ENCODE assay signal across 19 cellular contexts in the genomic region with DNA sequence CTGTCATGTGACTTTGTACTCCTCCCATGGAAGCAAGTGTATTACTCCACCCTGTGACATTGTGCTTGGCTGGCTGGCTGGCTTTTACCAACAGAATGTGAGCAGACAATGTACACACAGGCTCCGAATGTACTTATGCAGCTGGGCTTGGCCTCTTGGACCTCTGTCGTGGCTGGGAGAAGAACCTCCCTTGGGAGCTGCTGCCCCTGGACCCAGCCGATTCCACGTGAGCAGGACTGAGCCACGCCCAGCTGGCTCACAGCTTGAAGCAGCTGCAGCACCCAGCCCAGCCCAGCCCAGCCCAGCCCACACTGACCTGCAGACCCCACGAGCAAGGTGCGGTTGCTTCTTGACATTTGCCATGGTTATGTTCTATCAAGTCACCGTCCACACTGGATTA.
DNase-seq lines count a peak whose midpoint lies in the region; ATAC-seq and TF ChIP-seq lines count a peak whose summit lies in the region.
"Had no signal": no experiment of that assay in that cellular context is flagged by ENCODE, and none has a peak within 500 bp of the region (broad histone marks: within the 10 kb centered on the region; RNA-seq: fewer than 3 reads in every experiment).

No MANE protein-coding gene starts in this region.

- H3K4me3 ChIP-seq in BLaER1 treated with 17β-estradiol and CSF1 and Interleukin-3, amounts not matched to agents 10 nM and 100 nM = no peak overlapping the region
- H3K4me3 ChIP-seq in hepatocyte = no peak overlapping the region
- no peak overlapping the region for H3K4me3 ChIP-seq in neuronal stem cell (ENCODE audit: low read length in 2 of 2)
- H3K4me3 ChIP-seq in thyroid gland (replicated peaks in 1 of 3) = no peak overlapping the region
- H3K4me3 ChIP-seq in mesendoderm (ENCODE audit: low read length) = no peak overlapping the region
- H3K4me3 ChIP-seq in GM23338 = no peak overlapping the region
- H3K4me3 ChIP-seq: GM12878, GM23248 had no signal

- no peaks in the 10 kb centered on the region for H3K36me3 ChIP-seq in BLaER1 treated with 17β-estradiol and CSF1 and Interleukin-3, amounts not matched to agents 10 nM and 100 nM
- H3K36me3 ChIP-seq in hepatocyte (replicated peaks; ENCODE audit: insufficient read depth, low read depth) (no peaks in the 10 kb centered on the region), neuronal stem cell (replicated peaks in 1 of 2; ENCODE audit: control insufficient read depth in 2 of 2, insufficient read depth in 2 of 2, low read length in 2 of 2) (no peaks in the 10 kb centered on the region), thyroid gland (no peaks in the 10 kb centered on the region), mesendoderm (ENCODE audit: control insufficient read depth, insufficient read depth, low read length) (no peaks in the 10 kb centered on the region), GM23338 (ENCODE audit: insufficient read depth) (no peaks in the 10 kb centered on the region)

- no peak overlapping the region for H3K4me3 Mint-ChIP-seq in GM23338
- H3K4me3 Mint-ChIP-seq: B cell; CD4-positive, alpha-beta memory T cell; H9 had no signal

- no peak overlapping the region for H3K27ac ChIP-seq in BLaER1 treated with 17β-estradiol and CSF1 and Interleukin-3, amounts not matched to agents 10 nM and 100 nM
- H3K27ac ChIP-seq in hepatocyte (no peak overlapping the region), neuronal stem cell (replicated peaks; ENCODE audit: low read length) (no peak overlapping the region), thyroid gland (no peak overlapping the region), mesendoderm (ENCODE audit: low read depth, low read length) (no peak overlapping the region), GM23338 (ENCODE audit: low read depth) (no peak overlapping the region)
- H3K27ac ChIP-seq: GM23248 had no signal

- H3K27me3 ChIP-seq in BLaER1 treated with 17β-estradiol and CSF1 and Interleukin-3, amounts not matched to agents 10 nM and 100 nM = peaks cover 0 to 12% (median 0%) of the 10 kb centered on the region in 11 experiments; a peak in 3 of 22 replicates
- H3K27me3 ChIP-seq in hepatocyte (peaks cover 2% of the 10 kb centered on the region), neuronal stem cell (ENCODE audit: control insufficient read depth in 3 of 3, insufficient read depth in 3 of 3, low read depth in 1 of 3, low read length in 3 of 3) (peaks cover 0 to 4% (median 2%) of the 10 kb centered on the region in 3 experiments), thyroid gland (no peaks in the 10 kb centered on the region), mesendoderm (ENCODE audit: insufficient read depth, low read length, poor library complexity) (no peaks in the 10 kb centered on the region), GM23338 (ENCODE audit: insufficient read depth) (no peaks in the 10 kb centered on the region)

- DNase-seq in hepatocyte (ENCODE audit: low spot score) (peak; percentile 59), neuronal stem cell (ENCODE audit: low spot score) (no peak), thyroid gland (peak; percentile 34 to 50), iPS-NIHi11 (ENCODE audit: low spot score) (no peak), mesendoderm (no peak), GM23338 (ENCODE audit: low spot score) (no peak)
- DNase-seq in activated T-cell treated with anti-CD3 and anti-CD28 coated beads, Interleukin-2, amount 50 U/mL, for 48 hours = no peak
- DNase-seq: C1 segment of cervical spinal cord; Caco-2; CD4-positive, alpha-beta memory T cell; DMS153; DMS79; EL; GDM1; GM23248; H9 had no signal

- H3K23ac ChIP-seq in neuronal stem cell (ENCODE audit: low read depth, low read length, poor library complexity) (no peak overlapping the region), mesendoderm (ENCODE audit: low read length) (no peak overlapping the region)

- no peak overlapping the region for H4K8ac ChIP-seq in neuronal stem cell (ENCODE audit: low read depth, low read length)
- no peak overlapping the region for H4K8ac ChIP-seq in mesendoderm (ENCODE audit: low read depth, low read length)

- intact Hi-C loops in thyroid gland (cut with DNase I) = no loop called here

- no peak overlapping the region for H2BK5ac ChIP-seq in neuronal stem cell (ENCODE audit: low read length)
- no peak overlapping the region for H2BK5ac ChIP-seq in mesendoderm (ENCODE audit: low read length)

- peaks cover 0 to 16% (median 0%) of the 10 kb centered on the region in 11 experiments; a peak in 2 of 22 replicates for H4K20me1 ChIP-seq in BLaER1 treated with 17β-estradiol and CSF1 and Interleukin-3, amounts not matched to agents 10 nM and 100 nM
- H4K20me1 ChIP-seq in hepatocyte (ENCODE audit: insufficient read depth, poor library complexity, severe bottlenecking) = no peaks in the 10 kb centered on the region
- no peaks in the 10 kb centered on the region for H4K20me1 ChIP-seq in GM23338 (replicated peaks; ENCODE audit: insufficient read depth)

- H2BK120ac ChIP-seq in neuronal stem cell (ENCODE audit: low read depth, low read length) (no peak overlapping the region), mesendoderm (ENCODE audit: low read depth, low read length) (no peak overlapping the region)

- peaks cover 0 to 15% (median 0%) of the 10 kb centered on the region in 11 experiments; a peak in 3 of 22 replicates for H3K9me3 ChIP-seq in BLaER1 treated with 17β-estradiol and CSF1 and Interleukin-3, amounts not matched to agents 10 nM and 100 nM (replicated peaks in 1 of 11)
- H3K9me3 ChIP-seq in hepatocyte (ENCODE audit: low read depth) (no peaks in the 10 kb centered on the region), neuronal stem cell (replicated peaks in 1 of 2; ENCODE audit: control insufficient read depth in 2 of 2, insufficient read depth in 1 of 2, low read depth in 1 of 2, low read length in 2 of 2) (no peaks in the 10 kb centered on the region), thyroid gland (no peaks in the 10 kb centered on the region)

- H2BK15ac ChIP-seq in neuronal stem cell (ENCODE audit: low read length) (no peak overlapping the region), mesendoderm (replicated peaks; ENCODE audit: low read depth) (no peak overlapping the region)

- H3K56ac ChIP-seq in mesendoderm (ENCODE audit: low read length) = no peak overlapping the region

- TF ChIP-seq CTCF in hepatocyte (IDR thresholded peaks at IDR 0.05; ENCODE audit: poor library complexity) (no peak), thyroid gland (IDR thresholded peaks at IDR 0.05) (no peak), GM23338 (conservative IDR thresholded peaks at IDR 0.05; ENCODE audit: low read depth in 2 of 2) (no peak)

- no peaks in the 10 kb centered on the region for H3K79me2 ChIP-seq in hepatocyte
- no peaks in the 10 kb centered on the region for H3K79me2 ChIP-seq in mesendoderm (ENCODE audit: control insufficient read depth, insufficient read depth, low read length)
- H3K79me2 ChIP-seq in GM23338 (replicated peaks; ENCODE audit: insufficient read depth) = no peaks in the 10 kb centered on the region

- no peak overlapping the region for H2AFZ ChIP-seq in hepatocyte
- no peak overlapping the region for H2AFZ ChIP-seq in neuronal stem cell (ENCODE audit: low read length)
- H2AFZ ChIP-seq in GM23338 = no peak overlapping the region
- H2AFZ ChIP-seq: GM23248 had no signal

- TF ChIP-seq POLR2A in thyroid gland (IDR thresholded peaks at IDR 0.05) = no peak

- H3K79me1 ChIP-seq in neuronal stem cell (ENCODE audit: low read depth, low read length) (peaks cover 3% of the 10 kb centered on the region), mesendoderm (ENCODE audit: low read length) (no peaks in the 10 kb centered on the region)

- no peak overlapping the region for H3K14ac ChIP-seq in neuronal stem cell (ENCODE audit: low read length)

- H3K4me1 ChIP-seq in BLaER1 treated with 17β-estradiol and CSF1 and Interleukin-3, amounts not matched to agents 10 nM and 100 nM = peaks cover 0 to 76% (median 51%) of the 10 kb centered on the region in 10 experiments; a peak in 14 of 20 replicates
- no peaks in the 10 kb centered on the region for H3K4me1 ChIP-seq in hepatocyte (ENCODE audit: insufficient read depth)
- peaks cover 0 to 3% of the 10 kb centered on the region in 2 donors for H3K4me1 ChIP-seq in neuronal stem cell (ENCODE audit: control insufficient read depth in 2 of 2, insufficient read depth in 1 of 2, low read depth in 1 of 2, low read length in 2 of 2)
- H3K4me1 ChIP-seq in thyroid gland = peaks cover 0 to 7% of the 10 kb centered on the region in 2 donors
- no peaks in the 10 kb centered on the region for H3K4me1 ChIP-seq in mesendoderm (ENCODE audit: control insufficient read depth, low read depth, low read length)
- H3K4me1 ChIP-seq in GM23338 (ENCODE audit: insufficient read depth) = no peaks in the 10 kb centered on the region
- H3K4me1 ChIP-seq: Caco-2 had no signal

- no peak overlapping the region for H3K27ac Mint-ChIP-seq in GM23338
- H3K27ac Mint-ChIP-seq: B cell; CD4-positive, alpha-beta memory T cell; H9 had no signal

- peaks cover 9% of the 10 kb centered on the region for H3K27me3 Mint-ChIP-seq in GM23338 (ENCODE audit: insufficient read depth, low read depth, poor library complexity)

- ATAC-seq in GM23338 = no peak
- ATAC-seq: GM12878 had no signal

- no peak overlapping the region for H3K9ac ChIP-seq in BLaER1 treated with 17β-estradiol and CSF1 and Interleukin-3, amounts not matched to agents 10 nM and 100 nM
- no peak overlapping the region for H3K9ac ChIP-seq in neuronal stem cell (ENCODE audit: low read depth, low read length, poor library complexity)
- no peak overlapping the region for H3K9ac ChIP-seq in mesendoderm (ENCODE audit: low read length)
- H3K9ac ChIP-seq: GM23248 had no signal

- H3K9me3 Mint-ChIP-seq in GM23338 = peaks cover 4% of the 10 kb centered on the region; the same call in 2 of the 3 replicates

- no peaks in the 10 kb centered on the region for H3F3A ChIP-seq in GM23338 (replicated peaks; ENCODE audit: low read depth)

- no peak overlapping the region for H4K91ac ChIP-seq in neuronal stem cell (ENCODE audit: low read depth, low read length, poor library complexity)

- H2BK12ac ChIP-seq in neuronal stem cell (ENCODE audit: low read length) = no peak overlapping the region

- H4K5ac ChIP-seq in mesendoderm (ENCODE audit: low read length) = no peak overlapping the region

- H2AK5ac ChIP-seq in neuronal stem cell (ENCODE audit: low read depth, low read length) = peak overlapping the region; percentile 17
- H2AK5ac ChIP-seq in mesendoderm (ENCODE audit: low read length) = no peak overlapping the region

- no peaks in the 10 kb centered on the region for H3K36me3 Mint-ChIP-seq in GM23338 (ENCODE audit: low read depth)
- H3K36me3 Mint-ChIP-seq: CD4-positive, alpha-beta memory T cell had no signal

- WGBS in hepatocyte (ENCODE audit: low lambda C conversion rate, missing lambda C conversion rate) = 74% methylated on average over 8 of the region's 8 CpGs
- WGBS in neuronal stem cell (ENCODE audit: extremely low coverage in 2 of 2, insufficient read length in 2 of 2, insufficient replicate concordance in 1 of 2), 2 donors = no CpG with 5 or more reads among the region's 8 CpGs
- 36 to 37% methylated on average over 7 of the region's 8 CpGs for WGBS in thyroid gland, 2 donors
- no CpG with 5 or more reads among the region's 8 CpGs for WGBS in mesendoderm (ENCODE audit: extremely low coverage, insufficient coverage, low lambda C conversion rate)

- H3K18ac ChIP-seq in neuronal stem cell (ENCODE audit: low read length) = no peak overlapping the region
- no peak overlapping the region for H3K18ac ChIP-seq in mesendoderm (ENCODE audit: low read length)

- H3K4me1 Mint-ChIP-seq in GM23338 = no peaks in the 10 kb centered on the region; the same call in 2 of the 3 replicates
- H3K4me1 Mint-ChIP-seq: B cell; CD4-positive, alpha-beta memory T cell had no signal

- H3K4me2 ChIP-seq in BLaER1 treated with 17β-estradiol and CSF1 and Interleukin-3, amounts not matched to agents 10 nM and 100 nM = peak overlapping the region in 6 of 11 experiments; percentile 15 to 79 (median 47); a peak in 10 of 22 replicates
- H3K4me2 ChIP-seq in hepatocyte = no peak overlapping the region
- H3K4me2 ChIP-seq in neuronal stem cell (ENCODE audit: insufficient read depth, low read length, poor library complexity, severe bottlenecking) = no peak overlapping the region
- no peak overlapping the region for H3K4me2 ChIP-seq in mesendoderm (ENCODE audit: low read length)
- H3K4me2 ChIP-seq in GM23338 = no peak overlapping the region

- H3K9me2 ChIP-seq in hepatocyte (replicated peaks; ENCODE audit: insufficient read depth) = no peaks in the 10 kb centered on the region
- H3K9me2 ChIP-seq in GM23338 (ENCODE audit: insufficient read depth) = no peaks in the 10 kb centered on the region

- H3K4ac ChIP-seq in neuronal stem cell (ENCODE audit: low read length) = no peak overlapping the region
- H3K4ac ChIP-seq in mesendoderm (ENCODE audit: low read depth, low read length) = no peak overlapping the region

Comparison
In these comparisons a context has a peak if more than half of its experiments do, and no peak if none do; other contexts are left out.
1. H3K4me2 ChIP-seq: peak in BLaER1 treated with 17β-estradiol and CSF1 and Interleukin-3, amounts not matched to agents 10 nM and 100 nM (6 of 11); none in hepatocyte (single experiment), neuronal stem cell (single experiment), mesendoderm (single experiment) and GM23338 (single experiment).
2. DNase-seq: peak in hepatocyte (single experiment) and thyroid gland (2 of 2); none in neuronal stem cell (single experiment), activated T-cell treated with anti-CD3 and anti-CD28 coated beads, Interleukin-2, amount 50 U/mL, for 48 hours (0 of 2), iPS-NIHi11 (single experiment), mesendoderm (single experiment) and GM23338 (single experiment).